Comparison of ENCODE assay signal across 29 cellular contexts in genomic region chr15:60183366-60183765, GRCh38.
"Had no signal": no experiment of that assay in that cellular context is flagged by ENCODE, and none has a peak within 500 bp of the region (broad histone marks: within the 10 kb centered on the region; RNA-seq: fewer than 3 reads in every experiment).

No MANE protein-coding gene starts in this region.

- H3K9me3 ChIP-seq: ovary, psoas muscle, right lobe of liver, sigmoid colon, suprapubic skin, testis, tibial artery, transverse colon, upper lobe of right lung, uterus had no signal

- H3K27ac ChIP-seq: ovary, parathyroid adenoma, psoas muscle, right lobe of liver, sigmoid colon, suprapubic skin, testis, tibial artery, transverse colon, upper lobe of right lung, uterus had no signal

- H3K4me1 ChIP-seq: parathyroid adenoma, psoas muscle, right lobe of liver, sigmoid colon, suprapubic skin, testis, tibial artery, transverse colon, upper lobe of right lung, uterus had no signal

- H3K4me3 Mint-ChIP-seq: naive thymus-derived CD4-positive, alpha-beta T cell; natural killer cell; nephron; stimulated activated effector memory CD8-positive, alpha-beta T cell treated with anti-CD3 and anti-CD28 coated beads, Interleukin-12 subunit alpha, Interleukin-12 subunit beta, amount 100 ng/mL, for 72 hours; stimulated activated naive B cell treated with anti-CD40 and anti-IgM and Interleukin-4, amounts not matched to agents 10 μg/mL and 1 μg/mL and 100 μg/mL, for 72 hours; stimulated activated naive CD8-positive, alpha-beta T cell treated with anti-CD3 and anti-CD28 coated beads, Interleukin-15, amount 100 ng/mL, for 72 hours; type B pancreatic cell had no signal

- H2AFZ ChIP-seq: parathyroid adenoma had no signal

- H3K79me2 ChIP-seq: parathyroid adenoma had no signal

- H3K36me3 Mint-ChIP-seq: naive thymus-derived CD4-positive, alpha-beta T cell; natural killer cell; stimulated activated effector memory CD8-positive, alpha-beta T cell treated with anti-CD3 and anti-CD28 coated beads, Interleukin-12 subunit alpha, Interleukin-12 subunit beta, amount 100 ng/mL, for 72 hours; stimulated activated naive B cell treated with anti-CD40 and anti-IgM and Interleukin-4, amounts not matched to agents 10 μg/mL and 1 μg/mL and 100 μg/mL, for 72 hours; type B pancreatic cell had no signal

- H3K9ac ChIP-seq: parathyroid adenoma had no signal

- H3K4me3 ChIP-seq: ovary, psoas muscle, right lobe of liver, sigmoid colon, suprapubic skin, testis, tibial artery, transverse colon, upper lobe of right lung, uterus had no signal

- H3K36me3 ChIP-seq: ovary, right lobe of liver, sigmoid colon, suprapubic skin, tibial artery, transverse colon, upper lobe of right lung, uterus had no signal

- H3K4me1 Mint-ChIP-seq: naive thymus-derived CD4-positive, alpha-beta T cell; natural killer cell; nephron; stimulated activated effector memory CD8-positive, alpha-beta T cell treated with anti-CD3 and anti-CD28 coated beads, Interleukin-12 subunit alpha, Interleukin-12 subunit beta, amount 100 ng/mL, for 72 hours; stimulated activated naive B cell treated with anti-CD40 and anti-IgM and Interleukin-4, amounts not matched to agents 10 μg/mL and 1 μg/mL and 100 μg/mL, for 72 hours; stimulated activated naive CD8-positive, alpha-beta T cell treated with anti-CD3 and anti-CD28 coated beads, Interleukin-15, amount 100 ng/mL, for 72 hours had no signal

- DNase-seq: naive thymus-derived CD4-positive, alpha-beta T cell; natural killer cell; occipital lobe; ovary; posterior cingulate gyrus; psoas muscle; right cardiac atrium; right lobe of liver; sigmoid colon; small intestine; stimulated activated CD4-positive, alpha-beta T cell treated with anti-CD3 and anti-CD28 coated beads, Interleukin-15, amount 100 ng/mL, for 24 hours; stimulated activated CD4-positive, alpha-beta T cell treated with anti-CD3 and anti-CD28 coated beads, Interleukin-2, amount 100 ng/mL, for 24 hours; stimulated activated CD4-positive, alpha-beta T cell treated with anti-CD3 and anti-CD28 coated beads, Interleukin-2, amount 100 ng/mL, for 48 hours; stimulated activated CD4-positive, alpha-beta T cell treated with anti-CD3 and anti-CD28 coated beads, Interleukin-4, amount 100 ng/mL, for 24 hours; stimulated activated naive B cell treated with anti-CD40 and anti-IgM and Interleukin-4, amounts not matched to agents 10 μg/mL and 1 μg/mL and 100 μg/mL, for 72 hours; stimulated activated naive CD8-positive, alpha-beta T cell treated with anti-CD3 and anti-CD28 coated beads, Interleukin-15, amount 100 ng/mL, for 72 hours; stimulated activated naive CD8-positive, alpha-beta T cell treated with anti-CD3 and anti-CD28 coated beads, Interleukin-15, Interleukin-2, amounts not matched to agents 100 U/mL and 50 U/mL, for 24 hours; substantia nigra; testis; tibial artery; transverse colon; upper lobe of right lung; uterus had no signal

- H3K27me3 ChIP-seq: ovary, right lobe of liver, testis, uterus had no signal

- H3K9me3 Mint-ChIP-seq: natural killer cell; stimulated activated effector memory CD8-positive, alpha-beta T cell treated with anti-CD3 and anti-CD28 coated beads, Interleukin-12 subunit alpha, Interleukin-12 subunit beta, amount 100 ng/mL, for 72 hours; stimulated activated naive B cell treated with anti-CD40 and anti-IgM and Interleukin-4, amounts not matched to agents 10 μg/mL and 1 μg/mL and 100 μg/mL, for 72 hours; stimulated activated naive CD8-positive, alpha-beta T cell treated with anti-CD3 and anti-CD28 coated beads, Interleukin-15, amount 100 ng/mL, for 72 hours; type B pancreatic cell had no signal

- H3K27ac Mint-ChIP-seq: naive thymus-derived CD4-positive, alpha-beta T cell; natural killer cell; nephron; progenitor cell of endocrine pancreas; stimulated activated effector memory CD8-positive, alpha-beta T cell treated with anti-CD3 and anti-CD28 coated beads, Interleukin-12 subunit alpha, Interleukin-12 subunit beta, amount 100 ng/mL, for 72 hours; stimulated activated naive B cell treated with anti-CD40 and anti-IgM and Interleukin-4, amounts not matched to agents 10 μg/mL and 1 μg/mL and 100 μg/mL, for 72 hours; stimulated activated naive CD8-positive, alpha-beta T cell treated with anti-CD3 and anti-CD28 coated beads, Interleukin-15, amount 100 ng/mL, for 72 hours; type B pancreatic cell had no signal
